10 cellular contexts compared by ENCODE assay signal in genomic region chr13:74576504-74576903, GRCh38.
A peak's percentile ranks its signal among the peaks of the same experiment; 100 is the strongest.
DNase-seq lines count a peak whose midpoint lies in the region; ATAC-seq and TF ChIP-seq lines count a peak whose summit lies in the region.
"Had no signal": no experiment of that assay in that cellular context is flagged by ENCODE, and none has a peak within 500 bp of the region (broad histone marks: within the 10 kb centered on the region; RNA-seq: fewer than 3 reads in every experiment).

No MANE protein-coding gene starts in this region.

- POLR2A ChIA-PET in CD4-positive, alpha-beta T cell (lab: Charles Lee), result interaction anchor here (0.7 kb wide), 1 partner anchor 286 kb away, joined by 3 read pairs; no protein-coding TSS in a partner anchor

- no peak overlapping the region for H3K27ac Mint-ChIP-seq in CD4-positive, alpha-beta T cell
- no peak overlapping the region for H3K27ac Mint-ChIP-seq in central memory CD8-positive, alpha-beta T cell (ENCODE audit: low read depth)

- H3K27me3 Mint-ChIP-seq in CD4-positive, alpha-beta T cell, result peaks cover 75% of the 10 kb centered on the region
- peaks cover 91% of the 10 kb centered on the region for H3K27me3 Mint-ChIP-seq in central memory CD8-positive, alpha-beta T cell

- no peak for DNase-seq in CD4-positive, alpha-beta T cell
- DNase-seq in G401 (ENCODE audit: low spot score) (peak; percentile 43), NCI-H146 (lab: John Stamatoyannopoulos, UW) (no peak), NCI-H69 (lab: John Stamatoyannopoulos, UW) (no peak)
- no peak for DNase-seq in central memory CD8-positive, alpha-beta T cell (ENCODE audit: low spot score in 2 of 2)
- no peak for DNase-seq in activated CD8-positive, alpha-beta memory T cell treated with anti-CD3 and anti-CD28 coated beads, Interleukin-2, amount 50 U/mL, for 4 hours
- DNase-seq: activated CD8-positive, alpha-beta memory T cell treated with anti-CD3 and anti-CD28 coated beads, Interleukin-2, amount 50 U/mL, for 48 hours; NCI-H1930; stomach had no signal

- no peak for TF ChIP-seq CTCF in CD4-positive, alpha-beta T cell (IDR thresholded peaks at IDR 0.05)
- no peak for TF ChIP-seq CTCF in neural cell (IDR thresholded peaks at IDR 0.05; ENCODE audit: poor library complexity, severe bottlenecking)

- in situ Hi-C loops in G401 (cut with HindIII; ENCODE audit: low sequenced_read_pairs), result no loop called here

- H3K9ac ChIP-seq in neural cell (ENCODE audit: low read length), result peak overlapping the region; percentile 77

- no peaks in the 10 kb centered on the region for H3K36me3 ChIP-seq in neural cell (ENCODE audit: insufficient read depth, low read length)
- H3K36me3 ChIP-seq: stomach had no signal

- CTCF ChIA-PET in CD4-positive, alpha-beta T cell (lab: Charles Lee), result no interaction called here

- H3K27ac ChIP-seq in CD4-positive, alpha-beta T cell (ENCODE audit: low read depth, low read length), result no peak overlapping the region
- peak overlapping the region; percentile 97 for H3K27ac ChIP-seq in neural cell (ENCODE audit: low read length)

- H3K27me3 ChIP-seq in CD4-positive, alpha-beta T cell (ENCODE audit: control insufficient read depth, insufficient read depth, low read length), result peaks cover 23% of the 10 kb centered on the region
- H3K27me3 ChIP-seq in neural cell (ENCODE audit: insufficient read depth, low read depth, low read length), result no peaks in the 10 kb centered on the region

- peak overlapping the region; percentile 84 for H3K4me2 ChIP-seq in neural cell (ENCODE audit: low read length)

- H3K9me3 ChIP-seq in CD4-positive, alpha-beta T cell (ENCODE audit: control insufficient read depth, low read length), result no peaks in the 10 kb centered on the region
- no peaks in the 10 kb centered on the region for H3K9me3 ChIP-seq in neural cell (ENCODE audit: low read length)
- H3K9me3 ChIP-seq: stomach had no signal

- no peaks in the 10 kb centered on the region for H4K20me1 ChIP-seq in neural cell (ENCODE audit: insufficient read depth)

- no peaks in the 10 kb centered on the region for H3K36me3 Mint-ChIP-seq in CD4-positive, alpha-beta T cell (ENCODE audit: low read depth)
- H3K36me3 Mint-ChIP-seq in central memory CD8-positive, alpha-beta T cell (ENCODE audit: insufficient read depth), result no peaks in the 10 kb centered on the region

- peak; percentile 88 for TF ChIP-seq EP300 in neural cell (conservative IDR thresholded peaks at IDR 0.05; ENCODE audit: poor library complexity, severe bottlenecking)

- no peak for TF ChIP-seq RAD21 in neural cell (conservative IDR thresholded peaks at IDR 0.05)

- no peaks in the 10 kb centered on the region for H3K79me2 ChIP-seq in neural cell (replicated peaks; ENCODE audit: insufficient read depth, low read length)

- peak overlapping the region; percentile 63 for H3K4me3 ChIP-seq in neural cell (ENCODE audit: low read length)

- intact Hi-C loops in CD4-positive, alpha-beta T cell (cut with DNase I, micrococcal nuclease), result no loop called here

- H3K4me1 Mint-ChIP-seq in CD4-positive, alpha-beta T cell (ENCODE audit: low read depth), result peaks cover 12% of the 10 kb centered on the region
- peaks cover 8% of the 10 kb centered on the region for H3K4me1 Mint-ChIP-seq in central memory CD8-positive, alpha-beta T cell

- no peaks in the 10 kb centered on the region for H3F3A ChIP-seq in neural cell (ENCODE audit: insufficient read depth, low read length, poor library complexity, severe bottlenecking)

- no peaks in the 10 kb centered on the region for H3K9me2 ChIP-seq in neural cell (ENCODE audit: insufficient read depth, low read length)

- no peaks in the 10 kb centered on the region for H3K9me3 Mint-ChIP-seq in CD4-positive, alpha-beta T cell
- no peaks in the 10 kb centered on the region for H3K9me3 Mint-ChIP-seq in central memory CD8-positive, alpha-beta T cell

- H3K4me3 Mint-ChIP-seq in CD4-positive, alpha-beta T cell, result peak overlapping the region; percentile 70
- H3K4me3 Mint-ChIP-seq in central memory CD8-positive, alpha-beta T cell, result peak overlapping the region; percentile 41

- H2AFZ ChIP-seq in neural cell (ENCODE audit: low read depth, low read length), result no peak overlapping the region

- no peak for ATAC-seq in CD4-positive, alpha-beta T cell (ENCODE audit: poor library complexity)
- no peak for ATAC-seq in central memory CD8-positive, alpha-beta T cell (replicated peaks; ENCODE audit: extremely low read depth, poor library complexity, severe bottlenecking)

TF ChIP-seq in neural cell, 6 proteins besides CTCF, POLR2A, EP300 and RAD21:
- TF ChIP-seq POLR2AphosphoS5 (IDR thresholded peaks at IDR 0.05) (peak; percentile 70), TAF1 (IDR thresholded peaks at IDR 0.05; ENCODE audit: low read depth) (peak; percentile 43), EZH2 (IDR thresholded peaks at IDR 0.05; ENCODE audit: borderline replicate concordance, insufficient read depth, low read length, poor library complexity, severe bottlenecking) (no peak), MXI1 (conservative IDR thresholded peaks at IDR 0.05; ENCODE audit: poor library complexity, severe bottlenecking) (no peak), SMC3 (conservative IDR thresholded peaks at IDR 0.05; ENCODE audit: poor library complexity) (peak; percentile 12)
- TF ChIP-seq, protein P1, sequence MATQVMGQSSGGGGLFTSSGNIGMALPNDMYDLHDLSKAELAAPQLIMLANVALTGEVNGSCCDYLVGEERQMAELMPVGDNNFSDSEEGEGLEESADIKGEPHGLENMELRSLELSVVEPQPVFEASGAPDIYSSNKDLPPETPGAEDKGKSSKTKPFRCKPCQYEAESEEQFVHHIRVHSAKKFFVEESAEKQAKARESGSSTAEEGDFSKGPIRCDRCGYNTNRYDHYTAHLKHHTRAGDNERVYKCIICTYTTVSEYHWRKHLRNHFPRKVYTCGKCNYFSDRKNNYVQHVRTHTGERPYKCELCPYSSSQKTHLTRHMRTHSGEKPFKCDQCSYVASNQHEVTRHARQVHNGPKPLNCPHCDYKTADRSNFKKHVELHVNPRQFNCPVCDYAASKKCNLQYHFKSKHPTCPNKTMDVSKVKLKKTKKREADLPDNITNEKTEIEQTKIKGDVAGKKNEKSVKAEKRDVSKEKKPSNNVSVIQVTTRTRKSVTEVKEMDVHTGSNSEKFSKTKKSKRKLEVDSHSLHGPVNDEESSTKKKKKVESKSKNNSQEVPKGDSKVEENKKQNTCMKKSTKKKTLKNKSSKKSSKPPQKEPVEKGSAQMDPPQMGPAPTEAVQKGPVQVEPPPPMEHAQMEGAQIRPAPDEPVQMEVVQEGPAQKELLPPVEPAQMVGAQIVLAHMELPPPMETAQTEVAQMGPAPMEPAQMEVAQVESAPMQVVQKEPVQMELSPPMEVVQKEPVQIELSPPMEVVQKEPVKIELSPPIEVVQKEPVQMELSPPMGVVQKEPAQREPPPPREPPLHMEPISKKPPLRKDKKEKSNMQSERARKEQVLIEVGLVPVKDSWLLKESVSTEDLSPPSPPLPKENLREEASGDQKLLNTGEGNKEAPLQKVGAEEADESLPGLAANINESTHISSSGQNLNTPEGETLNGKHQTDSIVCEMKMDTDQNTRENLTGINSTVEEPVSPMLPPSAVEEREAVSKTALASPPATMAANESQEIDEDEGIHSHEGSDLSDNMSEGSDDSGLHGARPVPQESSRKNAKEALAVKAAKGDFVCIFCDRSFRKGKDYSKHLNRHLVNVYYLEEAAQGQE (IDR thresholded peaks at IDR 0.05; ENCODE audit: borderline replicate concordance), result peak; percentile 69
